20 cellular contexts compared by ENCODE assay signal in the genomic region with DNA sequence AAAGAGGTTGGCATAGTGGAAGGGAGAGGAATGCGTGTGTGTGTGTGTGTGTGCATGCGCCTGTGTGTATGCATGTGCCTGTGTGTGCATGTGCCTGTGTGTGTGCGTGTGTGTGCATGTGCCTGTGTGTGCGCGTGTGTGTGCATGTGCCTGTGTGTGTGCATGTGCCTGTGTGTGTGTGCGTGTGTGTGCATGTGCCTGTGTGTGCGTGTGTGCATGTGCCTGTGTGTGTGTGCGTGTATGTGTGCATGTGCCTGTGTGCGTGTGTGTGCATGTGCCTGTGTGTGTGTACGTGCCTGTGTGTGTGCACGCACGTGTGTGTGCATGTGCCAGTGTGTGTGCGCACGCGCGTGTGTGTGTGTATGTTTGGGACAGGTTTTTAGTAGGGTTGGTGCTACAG.
DNase-seq lines count a peak whose midpoint lies in the region; ATAC-seq, FAIRE-seq and TF ChIP-seq lines count a peak whose summit lies in the region.
"Had no signal": no experiment of that assay in that cellular context is flagged by ENCODE, and none has a peak within 500 bp of the region (broad histone marks: within the 10 kb centered on the region; RNA-seq: fewer than 3 reads in every experiment).

No MANE protein-coding gene starts in this region.

- H3K79me2 ChIP-seq in HepG2 (ENCODE audit: insufficient read depth, low read length) = no peaks in the 10 kb centered on the region
- H3K79me2 ChIP-seq in neural progenitor cell (ENCODE audit: low read depth) = no peaks in the 10 kb centered on the region

- H3K27ac ChIP-seq in HepG2 (ENCODE audit: extremely low read length, insufficient read depth, low read length) (no peak overlapping the region), right lobe of liver (no peak overlapping the region), neural progenitor cell (no peak overlapping the region)
- H3K27ac ChIP-seq: 22Rv1, A549, C4-2B had no signal

- H3K27ac Mint-ChIP-seq in neural progenitor cell = no peak overlapping the region
- H3K27ac Mint-ChIP-seq: CD4-positive, alpha-beta T cell had no signal

- H3K36me3 Mint-ChIP-seq in neural progenitor cell = no peaks in the 10 kb centered on the region

- H3K4me3 ChIP-seq in HepG2 (replicated peaks in 1 of 3; ENCODE audit: insufficient read depth in 1 of 3, low read depth in 2 of 3, low read length in 3 of 3) = no peak overlapping the region
- H3K4me3 ChIP-seq in right lobe of liver = no peak overlapping the region
- no peak overlapping the region for H3K4me3 ChIP-seq in bronchial epithelial cell (ENCODE audit: low read depth, low read length)
- H3K4me3 ChIP-seq in neural progenitor cell = no peak overlapping the region
- H3K4me3 ChIP-seq: A549, HAP-1 had no signal

- peak overlapping the region; percentile 14 for H3K4me3 Mint-ChIP-seq in neural progenitor cell
- H3K4me3 Mint-ChIP-seq: CD4-positive, alpha-beta T cell had no signal

- in situ Hi-C loops in HepG2 (cut with HindIII; ENCODE audit: extremely low pct_ligation_motif_present, low pct_unique_long_range_greater_than_20kb) = no loop called here

- POLR2A ChIA-PET in HepG2 (lab: Yijun Ruan, JAX) = no interaction called here

- no peaks in the 10 kb centered on the region for H3K27me3 Mint-ChIP-seq in neural progenitor cell (ENCODE audit: insufficient read depth, low read depth)
- H3K27me3 Mint-ChIP-seq: CD4-positive, alpha-beta T cell had no signal

- H4K20me1 ChIP-seq in HepG2 (ENCODE audit: insufficient read depth, low read length) = no peaks in the 10 kb centered on the region
- H4K20me1 ChIP-seq in neural progenitor cell (ENCODE audit: low read depth) = no peaks in the 10 kb centered on the region

- no peak for DNase-seq in HepG2 (ENCODE audit: low spot score)
- no peak for DNase-seq in right lobe of liver
- DNase-seq in bronchial epithelial cell (ENCODE audit: low read depth) = no peak
- DNase-seq in neural progenitor cell (ENCODE audit: low spot score) = no peak
- DNase-seq in NCI-H69 (lab: John Stamatoyannopoulos, UW) = no peak
- no peak for DNase-seq in stimulated activated CD4-positive, alpha-beta T cell treated with anti-CD3 and anti-CD28 coated beads, Interleukin-1b, Interleukin-23, amount 100 ng/mL, for 48 hours
- DNase-seq in left colon = no peak
- no peak for DNase-seq in iPS-NIHi11 (ENCODE audit: low spot score)
- DNase-seq: AML-193; Caco-2; CD4-positive, alpha-beta T cell; GOT3 had no signal

- H3K27me3 ChIP-seq in HepG2 (ENCODE audit: control insufficient read depth in 1 of 2, insufficient read depth in 2 of 2, low read length in 2 of 2) (no peaks in the 10 kb centered on the region), right lobe of liver (no peaks in the 10 kb centered on the region), bronchial epithelial cell (ENCODE audit: control insufficient read depth, insufficient read depth, low read length) (no peaks in the 10 kb centered on the region), neural progenitor cell (no peaks in the 10 kb centered on the region)

- no peak for TF ChIP-seq POLR2A in HepG2 (IDR thresholded peaks at IDR 0.05; ENCODE audit: insufficient read depth in 1 of 2, low read depth in 2 of 2, low read length in 2 of 2)
- TF ChIP-seq POLR2A in right lobe of liver (IDR thresholded peaks at IDR 0.05) = no peak

- H3K4me1 ChIP-seq in HepG2 (ENCODE audit: insufficient read depth, low read length) = peaks cover 8% of the 10 kb centered on the region
- no peaks in the 10 kb centered on the region for H3K4me1 ChIP-seq in right lobe of liver
- no peaks in the 10 kb centered on the region for H3K4me1 ChIP-seq in neural progenitor cell
- H3K4me1 ChIP-seq: A549, Caco-2, HAP-1 had no signal

- FAIRE-seq in HepG2 (lab: Jason Lieb, UNC) = no peak
- peak; percentile 70 for FAIRE-seq in bronchial epithelial cell (lab: Jason Lieb, UNC)
- FAIRE-seq: A549, D721Med, G401.6, GM12892, GM18507 had no signal

- no peak for TF ChIP-seq RAD21 in HepG2 (CRISPR knock-in tag; IDR thresholded peaks at IDR 0.05)

- H3K9me3 ChIP-seq in HepG2 (ENCODE audit: low read length) (no peaks in the 10 kb centered on the region), right lobe of liver (no peaks in the 10 kb centered on the region), neural progenitor cell (ENCODE audit: low read depth) (no peaks in the 10 kb centered on the region)
- H3K9me3 ChIP-seq: A549, Caco-2, HAP-1 had no signal

- no peak overlapping the region for H3K9ac ChIP-seq in HepG2 (ENCODE audit: insufficient read depth, low read depth, low read length)
- no peak overlapping the region for H3K9ac ChIP-seq in neural progenitor cell

- H3K4me1 Mint-ChIP-seq in neural progenitor cell = peaks cover 3% of the 10 kb centered on the region

- CTCF ChIA-PET in HepG2 (lab: Yijun Ruan, JAX; ENCODE audit: low intra/inter-chr PET ratio, low total read pairs) = no interaction called here

- peaks cover 3% of the 10 kb centered on the region for H3K9me3 Mint-ChIP-seq in neural progenitor cell
- H3K9me3 Mint-ChIP-seq: CD4-positive, alpha-beta T cell had no signal

- H3K36me3 ChIP-seq in HepG2 (replicated peaks in 1 of 2; ENCODE audit: control insufficient read depth in 1 of 2, insufficient read depth in 2 of 2, low read length in 2 of 2) = no peaks in the 10 kb centered on the region
- no peaks in the 10 kb centered on the region for H3K36me3 ChIP-seq in right lobe of liver
- no peaks in the 10 kb centered on the region for H3K36me3 ChIP-seq in bronchial epithelial cell (ENCODE audit: control insufficient read depth, insufficient read depth, low read length)
- H3K36me3 ChIP-seq in neural progenitor cell = no peaks in the 10 kb centered on the region
- H3K36me3 ChIP-seq: HAP-1 had no signal

- intact Hi-C loops in HepG2 (cut with micrococcal nuclease; ENCODE audit: unreplicated experiment) (no loop called here), right lobe of liver (cut with DNase I) (no loop called here), left colon (cut with DNase I, micrococcal nuclease) (no loop called here)

- H2AFZ ChIP-seq in HepG2 (ENCODE audit: low read length) (no peak overlapping the region), neural progenitor cell (replicated peaks) (no peak overlapping the region)

- TF ChIP-seq CTCF in HepG2 (CRISPR knock-in tag; IDR thresholded peaks at IDR 0.05) (no peak), right lobe of liver (IDR thresholded peaks at IDR 0.05) (no peak), bronchial epithelial cell (IDR thresholded peaks at IDR 0.05; ENCODE audit: insufficient read depth, low read length, severe bottlenecking) (no peak), neural progenitor cell (IDR thresholded peaks at IDR 0.05) (no peak)

- ATAC-seq in HepG2 = no peak
- ATAC-seq in right lobe of liver = no peak
- ATAC-seq in left colon = no peak
- ATAC-seq: A549 had no signal

- 69% methylated on average over 16 of the region's 16 CpGs for WGBS in HepG2 (ENCODE audit: low lambda C conversion rate)
- 79% methylated on average over 11 of the region's 16 CpGs for WGBS in right lobe of liver (ENCODE audit: insufficient coverage, low coverage, low lambda C conversion rate, missing lambda C conversion rate)

- no peak for TF ChIP-seq EP300 in HepG2 (IDR thresholded peaks at IDR 0.05; ENCODE audit: low read depth in 2 of 2, low read length in 2 of 2)
- TF ChIP-seq EP300 in HepG2 (CRISPR knock-in tag; IDR thresholded peaks at IDR 0.05; ENCODE audit: borderline replicate concordance) = no peak

- H3F3A ChIP-seq in neural progenitor cell (ENCODE audit: low read depth) = no peaks in the 10 kb centered on the region

- no TSS peak for BruUV-seq in HepG2 (replicated peaks; lab: Mats Ljungman, UMichigan)

- no peak overlapping the region for H3K4me2 ChIP-seq in HepG2 (ENCODE audit: low read depth, low read length)
- no peak overlapping the region for H3K4me2 ChIP-seq in neural progenitor cell
- H3K4me2 ChIP-seq: A549 had no signal

TF ChIP-seq in HepG2, 621 proteins besides CTCF, POLR2A, EP300 and RAD21:
- 0 out of 2 replicates have a peak, but pooled peaks have one; percentile 19 for TF ChIP-seq ZBTB7A (CRISPR knock-in tag; IDR thresholded peaks at IDR 0.05)
- TF ChIP-seq, protein P1, sequence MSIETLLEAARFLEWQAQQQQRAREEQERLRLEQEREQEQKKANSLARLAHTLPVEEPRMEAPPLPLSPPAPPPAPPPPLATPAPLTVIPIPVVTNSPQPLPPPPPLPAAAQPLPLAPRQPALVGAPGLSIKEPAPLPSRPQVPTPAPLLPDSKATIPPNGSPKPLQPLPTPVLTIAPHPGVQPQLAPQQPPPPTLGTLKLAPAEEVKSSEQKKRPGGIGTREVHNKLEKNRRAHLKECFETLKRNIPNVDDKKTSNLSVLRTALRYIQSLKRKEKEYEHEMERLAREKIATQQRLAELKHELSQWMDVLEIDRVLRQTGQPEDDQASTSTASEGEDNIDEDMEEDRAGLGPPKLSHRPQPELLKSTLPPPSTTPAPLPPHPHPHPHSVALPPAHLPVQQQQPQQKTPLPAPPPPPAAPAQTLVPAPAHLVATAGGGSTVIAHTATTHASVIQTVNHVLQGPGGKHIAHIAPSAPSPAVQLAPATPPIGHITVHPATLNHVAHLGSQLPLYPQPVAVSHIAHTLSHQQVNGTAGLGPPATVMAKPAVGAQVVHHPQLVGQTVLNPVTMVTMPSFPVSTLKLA (IDR thresholded peaks at IDR 0.05) = peak; percentile 93
- TF ChIP-seq, protein P2, sequence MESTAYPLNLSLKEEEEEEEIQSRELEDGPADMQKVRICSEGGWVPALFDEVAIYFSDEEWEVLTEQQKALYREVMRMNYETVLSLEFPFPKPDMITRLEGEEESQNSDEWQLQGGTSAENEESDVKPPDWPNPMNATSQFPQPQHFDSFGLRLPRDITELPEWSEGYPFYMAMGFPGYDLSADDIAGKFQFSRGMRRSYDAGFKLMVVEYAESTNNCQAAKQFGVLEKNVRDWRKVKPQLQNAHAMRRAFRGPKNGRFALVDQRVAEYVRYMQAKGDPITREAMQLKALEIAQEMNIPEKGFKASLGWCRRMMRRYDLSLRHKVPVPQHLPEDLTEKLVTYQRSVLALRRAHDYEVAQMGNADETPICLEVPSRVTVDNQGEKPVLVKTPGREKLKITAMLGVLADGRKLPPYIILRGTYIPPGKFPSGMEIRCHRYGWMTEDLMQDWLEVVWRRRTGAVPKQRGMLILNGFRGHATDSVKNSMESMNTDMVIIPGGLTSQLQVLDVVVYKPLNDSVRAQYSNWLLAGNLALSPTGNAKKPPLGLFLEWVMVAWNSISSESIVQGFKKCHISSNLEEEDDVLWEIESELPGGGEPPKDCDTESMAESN (CRISPR knock-in tag; conservative IDR thresholded peaks at IDR 0.05) = no peak
- no peak for TF ChIP-seq ZNF558 (CRISPR knock-in tag; IDR thresholded peaks at IDR 0.05; ENCODE audit: borderline replicate concordance)
- no peak for TF ChIP-seq ZNF382 (CRISPR knock-in tag; IDR thresholded peaks at IDR 0.05; ENCODE audit: borderline replicate concordance)
